Comparison of ENCODE assay signal across 8 cellular contexts in the genomic region with DNA sequence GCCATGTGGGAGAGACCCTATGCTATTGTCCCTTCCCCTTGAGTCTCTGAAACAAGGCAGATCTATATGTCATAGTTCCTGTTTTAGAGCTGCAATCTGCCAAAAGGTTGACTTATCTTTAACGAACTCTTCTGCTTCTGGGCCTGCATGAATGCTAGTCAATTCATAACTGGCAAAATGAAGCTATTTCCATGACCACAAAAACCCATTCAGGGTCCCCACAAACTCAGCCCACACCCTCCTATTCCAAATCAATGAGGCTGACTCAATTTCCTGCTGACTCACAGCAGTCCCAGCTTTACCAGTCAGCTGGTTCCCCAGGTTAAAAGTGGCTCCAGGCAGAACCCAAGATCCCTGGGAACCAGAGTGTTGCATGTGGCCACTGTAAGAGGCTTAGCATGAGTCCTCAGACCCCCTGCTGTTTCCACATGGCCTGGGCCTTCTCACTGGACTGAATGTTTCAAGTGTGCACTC. TPM values are rescaled to one million over a fixed set of nuclear protein-coding genes. Genes with fewer than 3 reads are reported as not detected.
DNase-seq lines count a peak whose midpoint lies in the region; ATAC-seq and TF ChIP-seq lines count a peak whose summit lies in the region.

No MANE protein-coding gene starts in this region.

- TF ChIP-seq POLR2A in tibial nerve (IDR thresholded peaks at IDR 0.05) = no peak

- no peak overlapping the region for H2AFZ ChIP-seq in osteoblast (ENCODE audit: low read length)

- H3K4me3 ChIP-seq in osteoblast (ENCODE audit: insufficient read depth, low read length) = no peak overlapping the region
- no peak overlapping the region for H3K4me3 ChIP-seq in tibial nerve

- 23 to 38% methylated on average over 1 of the region's 1 CpG for WGBS in tibial nerve, 2 donors

- H3K79me2 ChIP-seq in osteoblast (ENCODE audit: insufficient read depth, low read length) = no peaks in the 10 kb centered on the region

- peak; percentile 7 for DNase-seq in stimulated activated CD4-positive, alpha-beta T cell treated with anti-CD3 and anti-CD28 coated beads, Interleukin-15, amount 100 ng/mL, for 24 hours
- DNase-seq in stimulated activated CD4-positive, alpha-beta T cell treated with anti-CD3 and anti-CD28 coated beads, Interleukin-4, amount 100 ng/mL, for 4 hours = no peak
- DNase-seq in osteoblast (ENCODE audit: insufficient read length, low spot score, missing footprints) (peak; percentile 26), NCI-H1092 treated with DMSO at 0.1 percent for 48 hours (lab: John Stamatoyannopoulos, UW) (no peak), mesenteric fat pad (ENCODE audit: low spot score) (no peak), tibial nerve (ENCODE audit: low spot score in 2 of 2) (no peak)

- no peaks in the 10 kb centered on the region for H4K20me1 ChIP-seq in osteoblast (ENCODE audit: insufficient read depth, low read length)

- TF ChIP-seq EP300 in tibial nerve (IDR thresholded peaks at IDR 0.05) = no peak

- H3K4me1 ChIP-seq in osteoblast (ENCODE audit: insufficient read depth, low read length) (peaks cover 31% of the 10 kb centered on the region), tibial nerve (peaks cover 0 to 12% (median 6%) of the 10 kb centered on the region in 4 donors)

- H3K4me2 ChIP-seq in osteoblast (ENCODE audit: insufficient read depth, low read length) = peak overlapping the region; percentile 60

- H3K9me3 ChIP-seq in osteoblast (ENCODE audit: low read depth, low read length) (no peaks in the 10 kb centered on the region), tibial nerve (no peaks in the 10 kb centered on the region)

- H3K27ac ChIP-seq in osteoblast (ENCODE audit: low read depth, low read length) (peak overlapping the region; percentile 71), tibial nerve (peak overlapping the region in 2 of 4 donors; percentile 44 to 79)

- no peak for TF ChIP-seq CTCF in osteoblast (IDR thresholded peaks at IDR 0.05; ENCODE audit: extremely low read depth, low read depth, low read length)
- TF ChIP-seq CTCF in tibial nerve (IDR thresholded peaks at IDR 0.05) = no peak

- ATAC-seq in HG03095 (IDR thresholded peaks at IDR 0.05; ENCODE audit: unreplicated experiment) (peak; percentile 79), SK-N-SH treated with all-trans-retinoic acid at 6 μM for 48 hours (peak; percentile 78)

- H3K36me3 ChIP-seq in osteoblast (ENCODE audit: insufficient read depth, low read length) (no peaks in the 10 kb centered on the region), tibial nerve (no peaks in the 10 kb centered on the region)

- H3K27me3 ChIP-seq in osteoblast (ENCODE audit: insufficient read depth, low read length) (no peaks in the 10 kb centered on the region), tibial nerve (no peaks in the 10 kb centered on the region)

TF ChIP-seq in SK-N-SH treated with all-trans-retinoic acid at 6 μM for 48 hours, 23 proteins besides CTCF, POLR2A, EP300 and RAD21:
- TF ChIP-seq BACH2 (CRISPR knock-in tag; IDR thresholded peaks at IDR 0.05; ENCODE audit: borderline replicate concordance) = no peak
- TF ChIP-seq, protein P1, sequence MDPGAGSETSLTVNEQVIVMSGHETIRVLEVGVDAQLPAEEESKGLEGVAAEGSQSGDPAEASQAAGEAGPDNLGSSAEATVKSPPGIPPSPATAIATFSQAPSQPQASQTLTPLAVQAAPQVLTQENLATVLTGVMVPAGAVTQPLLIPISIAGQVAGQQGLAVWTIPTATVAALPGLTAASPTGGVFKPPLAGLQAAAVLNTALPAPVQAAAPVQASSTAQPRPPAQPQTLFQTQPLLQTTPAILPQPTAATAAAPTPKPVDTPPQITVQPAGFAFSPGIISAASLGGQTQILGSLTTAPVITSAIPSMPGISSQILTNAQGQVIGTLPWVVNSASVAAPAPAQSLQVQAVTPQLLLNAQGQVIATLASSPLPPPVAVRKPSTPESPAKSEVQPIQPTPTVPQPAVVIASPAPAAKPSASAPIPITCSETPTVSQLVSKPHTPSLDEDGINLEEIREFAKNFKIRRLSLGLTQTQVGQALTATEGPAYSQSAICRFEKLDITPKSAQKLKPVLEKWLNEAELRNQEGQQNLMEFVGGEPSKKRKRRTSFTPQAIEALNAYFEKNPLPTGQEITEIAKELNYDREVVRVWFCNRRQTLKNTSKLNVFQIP (CRISPR knock-in tag; IDR thresholded peaks at IDR 0.05; ENCODE audit: borderline replicate concordance, low read depth) = no peak
- TF ChIP-seq ISL1 (CRISPR knock-in tag; IDR thresholded peaks at IDR 0.05) = no peak
- TF ChIP-seq TCF4 (CRISPR knock-in tag; IDR thresholded peaks at IDR 0.05; ENCODE audit: borderline replicate concordance) = no peak
- no peak for TF ChIP-seq ZNF70 (CRISPR knock-in tag; IDR thresholded peaks at IDR 0.05)
- no peak for TF ChIP-seq ZFP30 (CRISPR knock-in tag; IDR thresholded peaks at IDR 0.05)
- no peak for TF ChIP-seq CSRNP3 (CRISPR knock-in tag; IDR thresholded peaks at IDR 0.05)
- TF ChIP-seq ARNTL (CRISPR knock-in tag; IDR thresholded peaks at IDR 0.05; ENCODE audit: borderline replicate concordance, low read depth) = no peak
- no peak for TF ChIP-seq ESRRG (CRISPR knock-in tag; IDR thresholded peaks at IDR 0.05)
- TF ChIP-seq ZNF8 (CRISPR knock-in tag; IDR thresholded peaks at IDR 0.05) = no peak
- TF ChIP-seq, protein P2, sequence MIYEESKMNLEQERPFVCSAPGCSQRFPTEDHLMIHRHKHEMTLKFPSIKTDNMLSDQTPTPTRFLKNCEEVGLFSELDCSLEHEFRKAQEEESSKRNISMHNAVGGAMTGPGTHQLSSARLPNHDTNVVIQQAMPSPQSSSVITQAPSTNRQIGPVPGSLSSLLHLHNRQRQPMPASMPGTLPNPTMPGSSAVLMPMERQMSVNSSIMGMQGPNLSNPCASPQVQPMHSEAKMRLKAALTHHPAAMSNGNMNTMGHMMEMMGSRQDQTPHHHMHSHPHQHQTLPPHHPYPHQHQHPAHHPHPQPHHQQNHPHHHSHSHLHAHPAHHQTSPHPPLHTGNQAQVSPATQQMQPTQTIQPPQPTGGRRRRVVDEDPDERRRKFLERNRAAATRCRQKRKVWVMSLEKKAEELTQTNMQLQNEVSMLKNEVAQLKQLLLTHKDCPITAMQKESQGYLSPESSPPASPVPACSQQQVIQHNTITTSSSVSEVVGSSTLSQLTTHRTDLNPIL (CRISPR knock-in tag; IDR thresholded peaks at IDR 0.05; ENCODE audit: low read depth) = no peak
- TF ChIP-seq GLIS3 (CRISPR knock-in tag; IDR thresholded peaks at IDR 0.05) = no peak
- TF ChIP-seq PATZ1 (CRISPR knock-in tag; IDR thresholded peaks at IDR 0.05; ENCODE audit: borderline replicate concordance) = no peak
- TF ChIP-seq TSHZ2 (CRISPR knock-in tag; IDR thresholded peaks at IDR 0.05) = no peak
- no peak for TF ChIP-seq ZFP3 (CRISPR knock-in tag; IDR thresholded peaks at IDR 0.05)
- no peak for TF ChIP-seq CSDC2 (CRISPR knock-in tag; IDR thresholded peaks at IDR 0.05)
- TF ChIP-seq TOX (CRISPR knock-in tag; IDR thresholded peaks at IDR 0.05; ENCODE audit: borderline replicate concordance) = no peak

RNA-seq across cellular contexts. Expression of gene SOD3, which starts 25.2 kb away (rescaled TPM):
- total RNA-seq in osteoblast = 2.1 and 4.3 TPM in 2 replicates
- 128 TPM for total RNA-seq in mesenteric fat pad
- 100 to 1,000 TPM; 208 to 359 (median 326) TPM for total RNA-seq in tibial nerve

Comparison
In these comparisons a context has a peak if more than half of its experiments do, and no peak if none do; other contexts are left out.
1. DNase-seq: peak in stimulated activated CD4-positive, alpha-beta T cell treated with anti-CD3 and anti-CD28 coated beads, Interleukin-15, amount 100 ng/mL, for 24 hours (single experiment) and osteoblast (single experiment); none in stimulated activated CD4-positive, alpha-beta T cell treated with anti-CD3 and anti-CD28 coated beads, Interleukin-4, amount 100 ng/mL, for 4 hours (0 of 2), NCI-H1092 treated with DMSO at 0.1 percent for 48 hours (single experiment), mesenteric fat pad (single experiment) and tibial nerve (0 of 2).
2. RNA of gene SOD3, which starts 25.2 kb away (total RNA-seq): 208 to 359 TPM in tibial nerve and 128 TPM in mesenteric fat pad (single experiment); 2.1 to 4.3 TPM in osteoblast; every median in the first group is over 10 times any median in the second.